Comparison of ENCODE assay signal across 25 cellular contexts in the genomic region with DNA sequence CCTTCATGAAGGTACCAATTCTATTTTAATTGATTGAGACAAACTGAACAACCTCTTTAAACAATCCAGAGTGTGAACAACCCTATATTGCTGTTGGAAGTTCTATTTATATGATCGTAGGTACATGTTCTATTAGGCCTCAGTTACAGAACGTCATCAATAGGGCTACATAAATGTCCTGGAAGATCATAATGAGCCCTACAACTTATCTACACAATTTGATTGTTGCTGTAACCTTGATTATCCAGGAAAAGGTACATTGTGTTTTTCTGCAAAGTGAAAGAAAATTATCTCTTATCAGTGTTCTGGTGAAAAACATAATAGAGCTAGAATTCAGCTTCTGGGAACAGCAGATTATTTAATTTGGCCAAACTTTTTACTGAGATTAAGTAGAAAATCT.
"Had no signal": no experiment of that assay in that cellular context is flagged by ENCODE, and none has a peak within 500 bp of the region (broad histone marks: within the 10 kb centered on the region; RNA-seq: fewer than 3 reads in every experiment).

No MANE protein-coding gene starts in this region.

- H3K4me3 ChIP-seq: colonic mucosa, coronary artery, dorsolateral prefrontal cortex, esophagus muscularis mucosa, esophagus squamous epithelium, gastrocnemius medialis, gastroesophageal sphincter, heart left ventricle, heart right ventricle, hepatocyte had no signal

- H3K36me3 ChIP-seq: colonic mucosa, esophagus muscularis mucosa, esophagus squamous epithelium, gastrocnemius medialis, gastroesophageal sphincter, heart left ventricle, heart right ventricle had no signal

- ATAC-seq: effector memory CD8-positive, alpha-beta T cell; esophagus mucosa; foreskin keratinocyte; gastrocnemius medialis; gastroesophageal sphincter; heart left ventricle; heart right ventricle had no signal

- DNase-seq: colonic mucosa; cortex of kidney; dermis blood vessel endothelial cell; dorsolateral prefrontal cortex; effector CD4-positive, alpha-beta T cell; effector CD8-positive, alpha-beta T cell; effector memory CD4-positive, alpha-beta T cell; effector memory CD8-positive, alpha-beta T cell; endodermal cell; erythroblast; esophagus squamous epithelium; foreskin fibroblast; foreskin keratinocyte; foreskin melanocyte; gastrocnemius medialis; glutamatergic neuron; head of caudate nucleus; heart left ventricle; heart right ventricle had no signal

- H3K27ac ChIP-seq: colonic mucosa, coronary artery, dorsolateral prefrontal cortex, epithelial cell of prostate, esophagus muscularis mucosa, esophagus squamous epithelium, foreskin keratinocyte, gastrocnemius medialis, gastroesophageal sphincter, heart left ventricle, heart right ventricle, hepatocyte had no signal

- H3K4me1 ChIP-seq: colonic mucosa, esophagus muscularis mucosa, esophagus squamous epithelium, foreskin keratinocyte, gastrocnemius medialis, gastroesophageal sphincter, heart left ventricle, heart right ventricle had no signal

- H3K9me3 ChIP-seq: colonic mucosa, gastrocnemius medialis had no signal

- H3K27me3 ChIP-seq: colonic mucosa, dorsolateral prefrontal cortex, esophagus muscularis mucosa, esophagus squamous epithelium, foreskin keratinocyte, gastrocnemius medialis, gastroesophageal sphincter, heart left ventricle, heart right ventricle, hepatocyte had no signal
